18 cellular contexts compared by ENCODE assay signal in the genomic region with DNA sequence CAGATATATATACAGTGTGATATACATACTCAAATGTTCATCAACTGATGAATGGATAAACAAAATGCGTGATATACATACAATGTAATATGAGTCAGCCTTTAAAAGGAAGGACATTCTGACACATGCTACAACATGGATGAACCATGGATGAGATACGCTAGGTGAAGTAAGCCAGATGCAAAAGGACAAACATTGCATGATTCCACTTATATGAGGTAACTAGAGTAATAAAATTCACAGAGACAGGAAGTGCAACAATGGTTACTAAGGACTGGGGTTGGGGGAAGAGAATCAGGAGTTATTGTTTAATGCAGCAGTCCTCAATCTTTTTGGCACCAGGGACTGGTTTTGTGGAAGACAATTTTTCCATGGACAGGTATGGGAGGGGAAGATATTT. TPM values are rescaled to one million over a fixed set of nuclear protein-coding genes. Genes with fewer than 3 reads are reported as not detected.
A peak's percentile ranks its signal among the peaks of the same experiment; 100 is the strongest.
DNase-seq lines count a peak whose midpoint lies in the region; ATAC-seq and TF ChIP-seq lines count a peak whose summit lies in the region.
"Had no signal": no experiment of that assay in that cellular context is flagged by ENCODE, and none has a peak within 500 bp of the region (broad histone marks: within the 10 kb centered on the region; RNA-seq: fewer than 3 reads in every experiment).

No MANE protein-coding gene starts in this region.

- no peaks in the 10 kb centered on the region for H3K36me3 ChIP-seq in adrenal gland (replicated peaks in 1 of 2)

- no peak overlapping the region for H3K27ac ChIP-seq in adrenal gland
- H3K27ac ChIP-seq: 22Rv1, C4-2B, HL-60 had no signal

- peak; percentile 78 for ATAC-seq in left colon
- no peak for ATAC-seq in GM19328 (IDR thresholded peaks at IDR 0.05; ENCODE audit: unreplicated experiment)
- ATAC-seq: Panc1 had no signal

- H3K4me3 ChIP-seq in adrenal gland: no peak overlapping the region

- no peaks in the 10 kb centered on the region for H3K27me3 ChIP-seq in adrenal gland

- no peak for TF ChIP-seq CTCF in adrenal gland (IDR thresholded peaks at IDR 0.05)

- DNase-seq in DMS53 (lab: John Stamatoyannopoulos, UW) (peak; percentile 25), DMS53 treated with DMSO at 0.1 percent for 48 hours (lab: John Stamatoyannopoulos, UW; ENCODE audit: unreplicated experiment) (no peak), dermis blood vessel endothelial cell (peak; percentile 64), left colon (no peak), cortex of kidney (lab: John Stamatoyannopoulos, UW) (no peak), adrenal gland (no peak), activated gamma-delta T cell treated with Interleukin-2 at 50 U/mL for 16 hours (no peak)
- DNase-seq: DMS153, NCI-H1092, NCI-H1694 treated with DMSO at 0.1 percent for 48 hours, NCI-H446, NCI-H748 treated with DMSO at 0.1 percent for 48 hours, Right ventricle myocardium superior had no signal

- intact Hi-C loops in left colon (cut with DNase I, micrococcal nuclease): no loop called here
- intact Hi-C loops in adrenal gland (cut with DNase I): loop anchor here (10.0 kb wide), 1 partner anchor 257 kb away; no protein-coding TSS in a partner anchor

- H3K9me3 ChIP-seq in adrenal gland (replicated peaks in 1 of 3): no peaks in the 10 kb centered on the region

- 86 to 94% (median 93%) methylated on average over 2 of the region's 2 CpGs for WGBS in adrenal gland, 4 donors

- H3K4me1 ChIP-seq in adrenal gland (replicated peaks in 1 of 2): no peaks in the 10 kb centered on the region

- no peak for TF ChIP-seq POLR2A in adrenal gland (IDR thresholded peaks at IDR 0.05)

RNA-seq across cellular contexts. Expression of gene PIK3AP1, which starts 47.3 kb away (rescaled TPM):
- 0.14 TPM in 1 of 2 replicates, not detected in the other for total RNA-seq in dermis blood vessel endothelial cell
- 10 to 100 TPM; 10.1 to 13.0 TPM for total RNA-seq in left colon
- total RNA-seq in adrenal gland: 10 to 100 TPM in 6 of 8 donors, 1 to 10 TPM in 2; 6.2 to 38.5 (median 17.0) TPM
- 1 to 10 TPM; 2.0 to 6.0 (median 5.8) TPM for polyA plus RNA-seq in adrenal gland

Comparison
In these comparisons a context has a peak if more than half of its experiments do, and no peak if none do; other contexts are left out.
1. DNase-seq: peak in DMS53 (single experiment) and dermis blood vessel endothelial cell (single experiment); none in DMS53 treated with DMSO at 0.1 percent for 48 hours (single experiment), left colon (0 of 2), cortex of kidney (single experiment), adrenal gland (0 of 7) and activated gamma-delta T cell treated with Interleukin-2 at 50 U/mL for 16 hours (single experiment).
2. intact Hi-C loops: an anchor here in adrenal gland (10.0 kb wide); none called in left colon.